In the genomic region with DNA sequence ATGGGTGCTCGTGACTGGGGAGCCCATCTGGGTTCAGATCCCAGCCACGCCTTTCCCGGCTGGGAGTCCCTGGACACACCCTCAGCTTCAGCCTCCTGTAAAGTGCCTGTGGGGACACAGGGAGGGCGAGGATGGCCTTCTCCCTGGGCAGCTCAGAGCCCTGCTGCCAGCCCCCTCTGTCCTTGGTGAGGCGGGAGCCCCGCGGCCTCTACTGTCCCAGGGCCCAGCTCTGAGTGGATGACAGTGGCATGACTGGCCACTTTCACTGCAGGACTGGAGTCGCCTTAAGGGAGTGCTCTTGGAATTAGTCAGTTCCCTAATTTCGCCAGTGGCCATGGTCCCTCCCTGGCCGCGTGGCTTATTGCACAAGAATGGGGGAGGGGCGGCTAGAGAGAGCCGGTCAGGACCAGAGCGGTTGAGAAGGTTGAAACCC, we compare ENCODE assay signal across 8 cellular contexts. TPM values are rescaled to one million over a fixed set of nuclear protein-coding genes. Genes with fewer than 3 reads are reported as not detected.
A peak's percentile ranks its signal among the peaks of the same experiment; 100 is the strongest.
DNase-seq lines count a peak whose midpoint lies in the region; ATAC-seq and TF ChIP-seq lines count a peak whose summit lies in the region.

No MANE protein-coding gene starts in this region.

- no peaks in the 10 kb centered on the region for H3K9me3 Mint-ChIP-seq in activated T-cell treated with anti-CD3 and anti-CD28 coated beads, Interleukin-2, amount 50 U/mL, for 24 hours
- H3K9me3 Mint-ChIP-seq in endodermal cell: no peaks in the 10 kb centered on the region

- CTCF ChIA-PET in HEK293 (lab: Yijun Ruan, JAX): no interaction called here

- H3K4me1 Mint-ChIP-seq in activated T-cell treated with anti-CD3 and anti-CD28 coated beads, Interleukin-2, amount 50 U/mL, for 24 hours (ENCODE audit: low read depth): peaks cover 34% of the 10 kb centered on the region
- H3K4me1 Mint-ChIP-seq in endodermal cell: peaks cover 25% of the 10 kb centered on the region

- H3K4me2 ChIP-seq in skeletal muscle satellite cell (ENCODE audit: low read length): peak overlapping the region; percentile 94

- no peak overlapping the region for H3K27ac ChIP-seq in HEK293 (ENCODE audit: extremely low read depth, low read depth, low read length)
- peak overlapping the region; percentile 98 to 99 for H3K27ac ChIP-seq in right atrium auricular region
- no peak overlapping the region for H3K27ac ChIP-seq in endodermal cell (ENCODE audit: low read depth, low read length)

- H3K36me3 ChIP-seq in HEK293 (ENCODE audit: control insufficient read depth in 2 of 2, insufficient read depth in 1 of 2, low read length in 2 of 2) (peaks cover 0 to 49% of the 10 kb centered on the region in 2 experiments; a peak in 2 of 3 replicates), adipocyte (ENCODE audit: control insufficient read depth, insufficient read depth, low read length, severe bottlenecking) (peaks cover 31% of the 10 kb centered on the region), right atrium auricular region (no peaks in the 10 kb centered on the region), skeletal muscle satellite cell (ENCODE audit: insufficient read depth, low read length) (peaks cover 71% of the 10 kb centered on the region), endodermal cell (ENCODE audit: control insufficient read depth, insufficient read depth, low read length) (peaks cover 17% of the 10 kb centered on the region)

- DNase-seq in adipocyte (ENCODE audit: low read depth): peak; percentile 85
- peak; percentile 92 for DNase-seq in right atrium auricular region (ENCODE audit: low spot score)
- no peak for DNase-seq in activated T-cell treated with anti-CD3 and anti-CD28 coated beads, Interleukin-2, amount 50 U/mL, for 24 hours
- no peak for DNase-seq in endodermal cell
- no peak for DNase-seq in DMS153 treated with DMSO at 0.1 percent for 48 hours (lab: John Stamatoyannopoulos, UW; ENCODE audit: unreplicated experiment)

- no peaks in the 10 kb centered on the region for H3K27me3 ChIP-seq in adipocyte (replicated peaks; ENCODE audit: control insufficient read depth, insufficient read depth, low read length)
- no peaks in the 10 kb centered on the region for H3K27me3 ChIP-seq in right atrium auricular region
- H3K27me3 ChIP-seq in skeletal muscle satellite cell (ENCODE audit: control insufficient read depth, insufficient read depth, low read length): no peaks in the 10 kb centered on the region
- H3K27me3 ChIP-seq in endodermal cell (ENCODE audit: control insufficient read depth, insufficient read depth, low read length, poor library complexity, severe bottlenecking): no peaks in the 10 kb centered on the region

- ATAC-seq in HG03039 (IDR thresholded peaks at IDR 0.05; ENCODE audit: unreplicated experiment): no peak

- TF ChIP-seq CTCF in HEK293 (tag by site-specific recombination; IDR thresholded peaks at IDR 0.05) (no peak), right atrium auricular region (IDR thresholded peaks at IDR 0.05) (no peak), endodermal cell (conservative IDR thresholded peaks at IDR 0.05) (no peak)

- H3K9me3 ChIP-seq in HEK293 (ENCODE audit: control insufficient read depth, insufficient read depth, low read depth, low read length): no peaks in the 10 kb centered on the region
- no peaks in the 10 kb centered on the region for H3K9me3 ChIP-seq in adipocyte (ENCODE audit: control insufficient read depth, low read length)
- no peaks in the 10 kb centered on the region for H3K9me3 ChIP-seq in right atrium auricular region
- no peaks in the 10 kb centered on the region for H3K9me3 ChIP-seq in skeletal muscle satellite cell (replicated peaks; ENCODE audit: low read length)
- H3K9me3 ChIP-seq in endodermal cell (ENCODE audit: control insufficient read depth, low read length): no peaks in the 10 kb centered on the region

- H3K9ac ChIP-seq in adipocyte (ENCODE audit: low read length) (peak overlapping the region; percentile 93), skeletal muscle satellite cell (ENCODE audit: low read depth, low read length) (peak overlapping the region; percentile 94), endodermal cell (ENCODE audit: extremely low read depth, low read length, poor library complexity, severe bottlenecking) (no peak overlapping the region)

- H3K36me3 Mint-ChIP-seq in activated T-cell treated with anti-CD3 and anti-CD28 coated beads, Interleukin-2, amount 50 U/mL, for 24 hours (ENCODE audit: low read depth): peaks cover 39% of the 10 kb centered on the region
- H3K36me3 Mint-ChIP-seq in endodermal cell (ENCODE audit: low read depth): peaks cover 15% of the 10 kb centered on the region

- H3K4me3 ChIP-seq in HEK293 (ENCODE audit: low read depth, low read length) (no peak overlapping the region), adipocyte (ENCODE audit: low read length) (peak overlapping the region; percentile 91), right atrium auricular region (peak overlapping the region; percentile 13 to 90), skeletal muscle satellite cell (ENCODE audit: low read length) (peak overlapping the region; percentile 87), endodermal cell (ENCODE audit: low read length) (no peak overlapping the region)

- POLR2A ChIA-PET in HEK293 (lab: Yijun Ruan, JAX): no interaction called here

- H3K4me3 Mint-ChIP-seq in activated T-cell treated with anti-CD3 and anti-CD28 coated beads, Interleukin-2, amount 50 U/mL, for 24 hours: no peak overlapping the region
- H3K4me3 Mint-ChIP-seq in endodermal cell: no peak overlapping the region

- H3K27me3 Mint-ChIP-seq in activated T-cell treated with anti-CD3 and anti-CD28 coated beads, Interleukin-2, amount 50 U/mL, for 24 hours: no peaks in the 10 kb centered on the region
- H3K27me3 Mint-ChIP-seq in endodermal cell (ENCODE audit: insufficient read depth): no peaks in the 10 kb centered on the region

- H3K4me1 ChIP-seq in HEK293 (ENCODE audit: control insufficient read depth, insufficient read depth, low read length) (peaks cover 7% of the 10 kb centered on the region), adipocyte (ENCODE audit: control insufficient read depth, insufficient read depth, low read length) (peaks cover 44% of the 10 kb centered on the region), right atrium auricular region (peaks cover 0 to 76% of the 10 kb centered on the region in 2 donors), skeletal muscle satellite cell (ENCODE audit: control insufficient read depth, insufficient read depth, low read length) (peaks cover 51% of the 10 kb centered on the region), endodermal cell (ENCODE audit: control insufficient read depth, insufficient read depth, low read length) (no peaks in the 10 kb centered on the region)

- H3K27ac Mint-ChIP-seq in activated T-cell treated with anti-CD3 and anti-CD28 coated beads, Interleukin-2, amount 50 U/mL, for 24 hours: no peak overlapping the region
- H3K27ac Mint-ChIP-seq in endodermal cell: no peak overlapping the region

- WGBS in endodermal cell (ENCODE audit: insufficient coverage in 1 of 2, insufficient read length in 1 of 2), 2 experiments: 82 to 90% methylated on average over 5 to 14 of the region's 14 CpGs

TF ChIP-seq in HEK293, 187 proteins besides CTCF, POLR2A, EP300 and RAD21:
- TF ChIP-seq KLF1 (tag by site-specific recombination; IDR thresholded peaks at IDR 0.05): peak; percentile 68
- TF ChIP-seq ZNF660 (tag by site-specific recombination; IDR thresholded peaks at IDR 0.05): no peak
- TF ChIP-seq ZNF791 (tag by site-specific recombination; IDR thresholded peaks at IDR 0.05): no peak
- no peak; the same call in 1 of the 2 replicates for TF ChIP-seq ZBTB48 (tag by site-specific recombination; IDR thresholded peaks at IDR 0.05)
- no peak for TF ChIP-seq ZNF521 (tag by site-specific recombination; IDR thresholded peaks at IDR 0.05)
- TF ChIP-seq, protein P1, sequence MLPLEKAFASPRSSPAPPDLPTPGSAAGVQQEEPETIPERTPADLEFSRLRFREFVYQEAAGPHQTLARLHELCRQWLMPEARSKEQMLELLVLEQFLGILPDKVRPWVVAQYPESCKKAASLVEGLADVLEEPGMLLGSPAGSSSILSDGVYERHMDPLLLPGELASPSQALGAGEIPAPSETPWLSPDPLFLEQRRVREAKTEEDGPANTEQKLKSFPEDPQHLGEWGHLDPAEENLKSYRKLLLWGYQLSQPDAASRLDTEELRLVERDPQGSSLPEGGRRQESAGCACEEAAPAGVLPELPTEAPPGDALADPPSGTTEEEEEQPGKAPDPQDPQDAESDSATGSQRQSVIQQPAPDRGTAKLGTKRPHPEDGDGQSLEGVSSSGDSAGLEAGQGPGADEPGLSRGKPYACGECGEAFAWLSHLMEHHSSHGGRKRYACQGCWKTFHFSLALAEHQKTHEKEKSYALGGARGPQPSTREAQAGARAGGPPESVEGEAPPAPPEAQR (tag by site-specific recombination; IDR thresholded peaks at IDR 0.05): no peak
- no peak for TF ChIP-seq MZF1 (tag by site-specific recombination; IDR thresholded peaks at IDR 0.05; ENCODE audit: borderline replicate concordance)

RNA-seq across cellular contexts. Expression of a gene that starts 4.6 kb away (rescaled TPM):
- 10 to 100 TPM; 55.6 to 61.1 TPM for total RNA-seq in right atrium auricular region
- total RNA-seq in skeletal muscle satellite cell (2012; rRNA removed): 93.0 and 95.3 TPM in 2 replicates
- total RNA-seq in endodermal cell: 100 to 1,000 TPM; 130 to 152 TPM
- polyA plus RNA-seq in endodermal cell (2013, experiment 1 of 2): 158 TPM
- 139 TPM for polyA plus RNA-seq in endodermal cell (2013, experiment 2 of 2)

RNA-seq across cellular contexts. Expression of a gene that starts 34.1 kb away (rescaled TPM):
- total RNA-seq in right atrium auricular region: 10 to 100 TPM; 11.5 to 13.9 TPM
- total RNA-seq in skeletal muscle satellite cell (2012; rRNA removed): 12.4 and 13.3 TPM in 2 replicates
- 10 to 100 TPM; 27.2 to 32.0 TPM for total RNA-seq in endodermal cell
- polyA plus RNA-seq in endodermal cell (2013, experiment 1 of 2): 18.7 TPM
- 19.2 TPM for polyA plus RNA-seq in endodermal cell (2013, experiment 2 of 2)

Comparison
In these comparisons a context has a peak if more than half of its experiments do, and no peak if none do; other contexts are left out.
1. H3K27ac ChIP-seq: peak in right atrium auricular region (2 of 2); none in HEK293 (single experiment) and endodermal cell (single experiment).
2. H3K4me3 ChIP-seq: peak in adipocyte (single experiment), right atrium auricular region (2 of 2) and skeletal muscle satellite cell (single experiment); none in HEK293 (single experiment) and endodermal cell (single experiment).
3. DNase-seq: peak in adipocyte (single experiment) and right atrium auricular region (single experiment); none in activated T-cell treated with anti-CD3 and anti-CD28 coated beads, Interleukin-2, amount 50 U/mL, for 24 hours (single experiment), endodermal cell (single experiment) and DMS153 treated with DMSO at 0.1 percent for 48 hours (single experiment).